ENCODE assay signal across 16 cellular contexts in the genomic region with DNA sequence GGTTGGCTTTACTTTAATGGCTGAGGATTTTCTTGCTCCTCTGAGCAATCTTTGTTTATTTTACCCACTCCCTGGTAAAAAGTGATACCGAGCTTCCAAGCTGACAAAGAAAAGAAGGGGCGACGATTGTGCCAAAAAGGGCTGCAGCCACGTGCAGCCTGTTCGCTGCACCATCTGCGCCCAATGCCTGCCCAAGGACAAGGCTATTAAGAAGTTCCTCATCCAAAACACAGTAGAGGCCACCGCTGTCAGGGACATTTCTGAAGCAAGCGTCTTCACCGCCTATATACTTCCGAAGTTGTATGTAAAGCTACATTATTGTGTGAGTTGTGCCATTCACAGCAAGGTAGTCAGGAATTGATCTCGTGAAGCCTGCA. TPM values are rescaled to one million over a fixed set of nuclear protein-coding genes. Genes with fewer than 3 reads are reported as not detected.
DNase-seq lines count a peak whose midpoint lies in the region; ATAC-seq and TF ChIP-seq lines count a peak whose summit lies in the region.
"Had no signal": no experiment of that assay in that cellular context is flagged by ENCODE, and none has a peak within 500 bp of the region (broad histone marks: within the 10 kb centered on the region; RNA-seq: fewer than 3 reads in every experiment).

No MANE protein-coding gene starts in this region.

- H4K20me1 ChIP-seq in Loucy (ENCODE audit: insufficient read depth, low read length, poor library complexity, severe bottlenecking) = no peaks in the 10 kb centered on the region

- H3K36me3 ChIP-seq in Loucy (ENCODE audit: insufficient read depth, low read length) = no peaks in the 10 kb centered on the region

- H3K27ac Mint-ChIP-seq in chondrocyte (ENCODE audit: unreplicated experiment) = peak overlapping the region; percentile 88
- H3K27ac Mint-ChIP-seq in mesothelial cell of epicardium = peak overlapping the region; percentile 30
- H3K27ac Mint-ChIP-seq in stimulated activated effector memory CD8-positive, alpha-beta T cell treated with anti-CD3 and anti-CD28 coated beads, Interleukin-12 subunit alpha, Interleukin-12 subunit beta, amount 100 ng/mL, for 72 hours = no peak overlapping the region

- no peak for ATAC-seq in stimulated activated effector memory CD8-positive, alpha-beta T cell treated with anti-CD3 and anti-CD28 coated beads, Interleukin-12 subunit alpha, Interleukin-12 subunit beta, amount 100 ng/mL, for 72 hours

- H3K36me3 Mint-ChIP-seq in chondrocyte (ENCODE audit: low read depth) (peaks cover 1% of the 10 kb centered on the region), mesothelial cell of epicardium (no peaks in the 10 kb centered on the region)
- peaks cover 24% of the 10 kb centered on the region for H3K36me3 Mint-ChIP-seq in stimulated activated effector memory CD8-positive, alpha-beta T cell treated with anti-CD3 and anti-CD28 coated beads, Interleukin-12 subunit alpha, Interleukin-12 subunit beta, amount 100 ng/mL, for 72 hours

- no peaks in the 10 kb centered on the region for H3K9me2 ChIP-seq in Loucy (replicated peaks; ENCODE audit: low read depth, low read length)

- peaks cover 81% of the 10 kb centered on the region for H3K4me1 Mint-ChIP-seq in chondrocyte (ENCODE audit: low read depth)
- H3K4me1 Mint-ChIP-seq in mesothelial cell of epicardium = peaks cover 39% of the 10 kb centered on the region
- peaks cover 68% of the 10 kb centered on the region for H3K4me1 Mint-ChIP-seq in stimulated activated effector memory CD8-positive, alpha-beta T cell treated with anti-CD3 and anti-CD28 coated beads, Interleukin-12 subunit alpha, Interleukin-12 subunit beta, amount 100 ng/mL, for 72 hours

- H3K9ac ChIP-seq in Loucy (ENCODE audit: low read depth, low read length, poor library complexity, severe bottlenecking) = no peak overlapping the region

- no peaks in the 10 kb centered on the region for H3K9me3 ChIP-seq in Loucy (ENCODE audit: insufficient read depth, low read depth, low read length)

- peak overlapping the region; percentile 93 for H3K4me3 ChIP-seq in Loucy (ENCODE audit: low read length, poor library complexity, severe bottlenecking)
- H3K4me3 ChIP-seq: PC-9 had no signal

- H3F3A ChIP-seq in Loucy (ENCODE audit: low read depth) = no peaks in the 10 kb centered on the region; the same call in 1 of the 2 replicates

- H3K4me3 Mint-ChIP-seq in chondrocyte (ENCODE audit: unreplicated experiment) = peak overlapping the region; percentile 33
- H3K4me3 Mint-ChIP-seq in mesothelial cell of epicardium = no peak overlapping the region
- H3K4me3 Mint-ChIP-seq in stimulated activated effector memory CD8-positive, alpha-beta T cell treated with anti-CD3 and anti-CD28 coated beads, Interleukin-12 subunit alpha, Interleukin-12 subunit beta, amount 100 ng/mL, for 72 hours = peak overlapping the region; percentile 30

- DNase-seq in chondrocyte (ENCODE audit: low spot score) (peak; percentile 17), mesothelial cell of epicardium (ENCODE audit: low spot score in 2 of 2, unreplicated experiment in 2 of 2) (no peak), NCI-H82 treated with DMSO at 0.1 percent for 48 hours (lab: John Stamatoyannopoulos, UW; ENCODE audit: unreplicated experiment) (no peak), GM13976 (ENCODE audit: low spot score) (no peak), NCI-H146 treated with DMSO at 0.1 percent for 48 hours (lab: John Stamatoyannopoulos, UW; ENCODE audit: unreplicated experiment) (no peak), NCI-H2171 (lab: John Stamatoyannopoulos, UW) (no peak)
- peak in 1 of 2 donors; percentile 37 for DNase-seq in stimulated activated effector memory CD8-positive, alpha-beta T cell treated with anti-CD3 and anti-CD28 coated beads, Interleukin-12 subunit alpha, Interleukin-12 subunit beta, amount 100 ng/mL, for 72 hours (ENCODE audit: low spot score in 2 of 2)
- DNase-seq: COR-L47, GOT3, NCI-H1048, NCI-H146, NCI-H2107, NCI-H345, NCI-H69, PC-9 had no signal

- H3K27me3 ChIP-seq in Loucy (ENCODE audit: insufficient read depth, low read length, poor library complexity, severe bottlenecking) = no peaks in the 10 kb centered on the region

- H3K27me3 Mint-ChIP-seq in chondrocyte (ENCODE audit: low read depth) (no peaks in the 10 kb centered on the region), mesothelial cell of epicardium (ENCODE audit: low read depth) (no peaks in the 10 kb centered on the region)

- no peaks in the 10 kb centered on the region for H3K9me3 Mint-ChIP-seq in chondrocyte (ENCODE audit: low read depth)
- H3K9me3 Mint-ChIP-seq in mesothelial cell of epicardium = no peaks in the 10 kb centered on the region
- H3K9me3 Mint-ChIP-seq in stimulated activated effector memory CD8-positive, alpha-beta T cell treated with anti-CD3 and anti-CD28 coated beads, Interleukin-12 subunit alpha, Interleukin-12 subunit beta, amount 100 ng/mL, for 72 hours = no peaks in the 10 kb centered on the region

- H3K79me2 ChIP-seq in Loucy (ENCODE audit: insufficient read depth, low read length) = 0 out of 2 replicates have a peak, but pooled peaks cover 10% of the 10 kb centered on the region

- TF ChIP-seq CTCF in Loucy (conservative IDR thresholded peaks at IDR 0.05; ENCODE audit: low read length) (no peak), chondrocyte (IDR thresholded peaks at IDR 0.05) (no peak), mesothelial cell of epicardium (IDR thresholded peaks at IDR 0.05; ENCODE audit: unreplicated experiment) (no peak), GM13976 (IDR thresholded peaks at IDR 0.05; ENCODE audit: borderline replicate concordance, control extremely low read depth, extremely low read depth, insufficient read depth, missing control alignments) (no peak)

- H3K4me1 ChIP-seq in Loucy (ENCODE audit: insufficient read depth, low read length, poor library complexity, severe bottlenecking) = peaks cover 67% of the 10 kb centered on the region

- H2AFZ ChIP-seq in Loucy (ENCODE audit: low read length) = no peak overlapping the region
- H2AFZ ChIP-seq: PC-9 had no signal

- peak overlapping the region; percentile 93 for H3K4me2 ChIP-seq in Loucy (ENCODE audit: low read depth, low read length, poor library complexity, severe bottlenecking)
- H3K4me2 ChIP-seq: PC-9 had no signal

- in situ Hi-C loops in GM13976 (cut with MboI; ENCODE audit: low sequenced_read_pairs, unreplicated experiment) = loop anchor here (25.0 kb wide), 1 partner anchor 389 kb away; the partner anchor contains the start of gene COX17

RNA-seq across cellular contexts. Expression of gene ARHGAP31, which starts 4.4 kb away (rescaled TPM):
- 35.2 to 50.3 TPM (median 37.1 TPM) in 3 replicates for total RNA-seq in chondrocyte
- 9.1 to 9.7 TPM (median 9.2 TPM) in 3 replicates for total RNA-seq in mesothelial cell of epicardium

RNA-seq across cellular contexts. Expression of gene B4GALT4, which starts 57.9 kb away (rescaled TPM):
- total RNA-seq in chondrocyte (25.8 to 26.7 TPM (median 25.9 TPM) in 3 replicates), mesothelial cell of epicardium (20.2 to 24.2 TPM (median 23.1 TPM) in 3 replicates)
